ENCODE assay signal across 1 cellular context in the genomic region with DNA sequence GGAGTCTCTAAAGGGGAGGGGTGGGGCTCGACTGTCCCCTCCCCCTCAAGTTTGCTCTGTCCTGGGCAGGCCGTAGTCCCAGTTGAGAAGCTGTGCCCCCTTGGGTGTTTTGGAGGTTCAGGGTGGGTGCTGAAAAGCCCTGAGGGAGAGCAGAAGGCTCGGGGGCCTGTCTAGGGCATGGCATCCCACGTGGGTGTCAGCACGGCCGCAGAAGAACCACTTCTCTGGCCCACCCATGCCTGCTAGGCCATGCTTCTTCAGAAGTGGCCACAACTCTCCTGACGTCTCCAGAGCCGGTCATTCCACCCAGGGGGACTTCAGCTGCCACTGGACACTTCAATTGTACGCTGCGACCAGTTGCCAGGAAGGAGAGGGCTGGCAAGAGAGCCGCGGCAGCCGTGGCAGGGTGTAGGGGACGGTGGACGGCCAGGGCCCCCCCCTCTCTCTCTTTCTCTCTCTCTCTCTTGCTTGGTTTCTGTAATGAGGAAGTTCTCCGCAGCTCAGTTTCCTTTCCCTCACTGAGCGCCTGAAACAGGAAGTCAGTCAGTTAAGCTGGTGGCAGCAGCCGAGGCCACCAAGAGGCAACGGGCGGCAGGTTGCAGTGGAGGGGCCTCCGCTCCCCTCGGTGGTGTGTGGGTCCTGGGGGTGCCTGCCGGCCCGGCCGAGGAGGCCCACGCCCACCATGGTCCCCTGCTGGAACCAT.
TF ChIP-seq lines count a peak whose summit lies in the region.

A gene (plus strand): TSS at position 546 of the 703 bp plus-strand sequence. CDS start 137 bp downstream, at position 683.

TF ChIP-seq in HepG2, 621 proteins besides CTCF, POLR2A, EP300 and RAD21 (continued from another document and continues in another):
- TF ChIP-seq ZNF720 (CRISPR knock-in tag; IDR thresholded peaks at IDR 0.05) (no peak), ASH2L (IDR thresholded peaks at IDR 0.05; ENCODE audit: insufficient read length, low read depth, low read length) (no peak), SALL2 (CRISPR knock-in tag; IDR thresholded peaks at IDR 0.05) (peak; percentile 41; the same call in 1 of the 2 replicates), ZNF557 (CRISPR knock-in tag; IDR thresholded peaks at IDR 0.05) (no peak; the same call in 1 of the 2 replicates), CEBPB (IDR thresholded peaks at IDR 0.05; ENCODE audit: borderline replicate concordance, low read depth, low read length) (no peak), ZSCAN9 (CRISPR knock-in tag; IDR thresholded peaks at IDR 0.05; ENCODE audit: borderline replicate concordance) (no peak; the same call in 1 of the 2 replicates), CENPT (CRISPR knock-in tag; IDR thresholded peaks at IDR 0.05; ENCODE audit: low read depth) (peak; percentile 23; the same call in 1 of the 2 replicates), ZNF460 (CRISPR knock-in tag; IDR thresholded peaks at IDR 0.05; ENCODE audit: borderline replicate concordance) (no peak), PAWR (CRISPR knock-in tag; IDR thresholded peaks at IDR 0.05; ENCODE audit: borderline replicate concordance) (no peak), AKAP8 (CRISPR knock-in tag; IDR thresholded peaks at IDR 0.05) (0 out of 2 replicates have a peak, but pooled peaks have one; percentile 53), FOSL2 (CRISPR knock-in tag; IDR thresholded peaks at IDR 0.05) (peak; percentile 8; the same call in 1 of the 2 replicates), MXI1 (IDR thresholded peaks at IDR 0.05; ENCODE audit: borderline replicate concordance, low read depth, low read length) (no peak; the same call in 2 of the 3 replicates), ZNF292 (CRISPR knock-in tag; IDR thresholded peaks at IDR 0.05; ENCODE audit: borderline replicate concordance, low read depth) (no peak), DR1 (CRISPR knock-in tag; IDR thresholded peaks at IDR 0.05) (no peak), GTF3A (CRISPR knock-in tag; conservative IDR thresholded peaks at IDR 0.05) (no peak; the same call in 1 of the 2 replicates), ZNF207 (IDR thresholded peaks at IDR 0.05; ENCODE audit: borderline replicate concordance) (no peak), NR1H2 (CRISPR knock-in tag; IDR thresholded peaks at IDR 0.05; ENCODE audit: borderline replicate concordance, low read depth) (no peak), MED13 (CRISPR knock-in tag; IDR thresholded peaks at IDR 0.05) (no peak), GATAD2A (CRISPR knock-in tag; IDR thresholded peaks at IDR 0.05) (no peak; the same call in 1 of the 2 replicates), YY1 (IDR thresholded peaks at IDR 0.05; ENCODE audit: insufficient read depth, insufficient replicate concordance, low read depth, low read length) (peak; percentile 2), MIER2 (CRISPR knock-in tag; IDR thresholded peaks at IDR 0.05) (no peak; the same call in 1 of the 2 replicates), HES4 (CRISPR knock-in tag; IDR thresholded peaks at IDR 0.05; ENCODE audit: borderline replicate concordance) (no peak), ZNF792 (CRISPR knock-in tag; IDR thresholded peaks at IDR 0.05) (no peak; the same call in none of the 2 replicates), ATRX (CRISPR knock-in tag; IDR thresholded peaks at IDR 0.05; ENCODE audit: borderline replicate concordance) (no peak), CREB1 (IDR thresholded peaks at IDR 0.05) (no peak), CREB1 (CRISPR knock-in tag; IDR thresholded peaks at IDR 0.05) (no peak), ZNF224 (CRISPR knock-in tag; IDR thresholded peaks at IDR 0.05) (0 out of 2 replicates have a peak, but pooled peaks have one; percentile 29), HHEX (CRISPR knock-in tag; IDR thresholded peaks at IDR 0.05) (no peak), ZNF816 (CRISPR knock-in tag; IDR thresholded peaks at IDR 0.05; ENCODE audit: borderline replicate concordance) (no peak), HNRNPK (IDR thresholded peaks at IDR 0.05; ENCODE audit: low read depth, low read length, poor library complexity, severe bottlenecking) (no peak), SOX5 (CRISPR knock-in tag; IDR thresholded peaks at IDR 0.05; ENCODE audit: borderline replicate concordance) (no peak), ZNF746 (CRISPR knock-in tag; IDR thresholded peaks at IDR 0.05) (0 out of 2 replicates have a peak, but pooled peaks have one; percentile 45), HDAC2 (CRISPR knock-in tag; IDR thresholded peaks at IDR 0.05) (peak; percentile 63), ATAD3A (CRISPR knock-in tag; IDR thresholded peaks at IDR 0.05) (no peak), AGO2 (optimal IDR thresholded peaks at IDR 0.05; ENCODE audit: low read depth, low read length) (peak; percentile 42), ZNF879 (CRISPR knock-in tag; IDR thresholded peaks at IDR 0.05) (no peak), STAT5B (CRISPR knock-in tag; IDR thresholded peaks at IDR 0.05) (no peak), ZNF878 (CRISPR knock-in tag; IDR thresholded peaks at IDR 0.05) (no peak), ATM (IDR thresholded peaks at IDR 0.05; ENCODE audit: borderline replicate concordance) (no peak), HOXA3 (CRISPR knock-in tag; IDR thresholded peaks at IDR 0.05) (0 out of 2 replicates have a peak, but pooled peaks have one; percentile 31), FOXP1 (IDR thresholded peaks at IDR 0.05) (no peak), FOXP1 (CRISPR knock-in tag; IDR thresholded peaks at IDR 0.05) (no peak)
- TF ChIP-seq, protein P1, sequence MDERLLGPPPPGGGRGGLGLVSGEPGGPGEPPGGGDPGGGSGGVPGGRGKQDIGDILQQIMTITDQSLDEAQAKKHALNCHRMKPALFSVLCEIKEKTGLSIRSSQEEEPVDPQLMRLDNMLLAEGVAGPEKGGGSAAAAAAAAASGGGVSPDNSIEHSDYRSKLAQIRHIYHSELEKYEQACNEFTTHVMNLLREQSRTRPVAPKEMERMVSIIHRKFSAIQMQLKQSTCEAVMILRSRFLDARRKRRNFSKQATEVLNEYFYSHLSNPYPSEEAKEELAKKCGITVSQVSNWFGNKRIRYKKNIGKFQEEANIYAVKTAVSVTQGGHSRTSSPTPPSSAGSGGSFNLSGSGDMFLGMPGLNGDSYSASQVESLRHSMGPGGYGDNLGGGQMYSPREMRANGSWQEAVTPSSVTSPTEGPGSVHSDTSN (CRISPR knock-in tag; IDR thresholded peaks at IDR 0.05), result no peak
- TF ChIP-seq, protein P2, sequence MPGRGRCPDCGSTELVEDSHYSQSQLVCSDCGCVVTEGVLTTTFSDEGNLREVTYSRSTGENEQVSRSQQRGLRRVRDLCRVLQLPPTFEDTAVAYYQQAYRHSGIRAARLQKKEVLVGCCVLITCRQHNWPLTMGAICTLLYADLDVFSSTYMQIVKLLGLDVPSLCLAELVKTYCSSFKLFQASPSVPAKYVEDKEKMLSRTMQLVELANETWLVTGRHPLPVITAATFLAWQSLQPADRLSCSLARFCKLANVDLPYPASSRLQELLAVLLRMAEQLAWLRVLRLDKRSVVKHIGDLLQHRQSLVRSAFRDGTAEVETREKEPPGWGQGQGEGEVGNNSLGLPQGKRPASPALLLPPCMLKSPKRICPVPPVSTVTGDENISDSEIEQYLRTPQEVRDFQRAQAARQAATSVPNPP (CRISPR knock-in tag; IDR thresholded peaks at IDR 0.05), result no peak
- TF ChIP-seq, protein P3, sequence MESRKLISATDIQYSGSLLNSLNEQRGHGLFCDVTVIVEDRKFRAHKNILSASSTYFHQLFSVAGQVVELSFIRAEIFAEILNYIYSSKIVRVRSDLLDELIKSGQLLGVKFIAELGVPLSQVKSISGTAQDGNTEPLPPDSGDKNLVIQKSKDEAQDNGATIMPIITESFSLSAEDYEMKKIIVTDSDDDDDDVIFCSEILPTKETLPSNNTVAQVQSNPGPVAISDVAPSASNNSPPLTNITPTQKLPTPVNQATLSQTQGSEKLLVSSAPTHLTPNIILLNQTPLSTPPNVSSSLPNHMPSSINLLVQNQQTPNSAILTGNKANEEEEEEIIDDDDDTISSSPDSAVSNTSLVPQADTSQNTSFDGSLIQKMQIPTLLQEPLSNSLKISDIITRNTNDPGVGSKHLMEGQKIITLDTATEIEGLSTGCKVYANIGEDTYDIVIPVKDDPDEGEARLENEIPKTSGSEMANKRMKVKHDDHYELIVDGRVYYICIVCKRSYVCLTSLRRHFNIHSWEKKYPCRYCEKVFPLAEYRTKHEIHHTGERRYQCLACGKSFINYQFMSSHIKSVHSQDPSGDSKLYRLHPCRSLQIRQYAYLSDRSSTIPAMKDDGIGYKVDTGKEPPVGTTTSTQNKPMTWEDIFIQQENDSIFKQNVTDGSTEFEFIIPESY (CRISPR knock-in tag; IDR thresholded peaks at IDR 0.05), result no peak
- TF ChIP-seq, protein P4, sequence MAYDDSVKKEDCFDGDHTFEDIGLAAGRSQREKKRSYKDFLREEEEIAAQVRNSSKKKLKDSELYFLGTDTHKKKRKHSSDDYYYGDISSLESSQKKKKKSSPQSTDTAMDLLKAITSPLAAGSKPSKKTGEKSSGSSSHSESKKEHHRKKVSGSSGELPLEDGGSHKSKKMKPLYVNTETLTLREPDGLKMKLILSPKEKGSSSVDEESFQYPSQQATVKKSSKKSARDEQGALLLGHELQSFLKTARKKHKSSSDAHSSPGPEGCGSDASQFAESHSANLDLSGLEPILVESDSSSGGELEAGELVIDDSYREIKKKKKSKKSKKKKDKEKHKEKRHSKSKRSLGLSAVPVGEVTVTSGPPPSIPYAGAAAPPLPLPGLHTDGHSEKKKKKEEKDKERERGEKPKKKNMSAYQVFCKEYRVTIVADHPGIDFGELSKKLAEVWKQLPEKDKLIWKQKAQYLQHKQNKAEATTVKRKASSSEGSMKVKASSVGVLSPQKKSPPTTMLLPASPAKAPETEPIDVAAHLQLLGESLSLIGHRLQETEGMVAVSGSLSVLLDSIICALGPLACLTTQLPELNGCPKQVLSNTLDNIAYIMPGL (CRISPR knock-in tag; IDR thresholded peaks at IDR 0.05; ENCODE audit: borderline replicate concordance in 1 of 2, low read depth in 1 of 2), result peak; percentile 37 to 74; a peak in 1 of 4 replicates
- TF ChIP-seq, protein P5, sequence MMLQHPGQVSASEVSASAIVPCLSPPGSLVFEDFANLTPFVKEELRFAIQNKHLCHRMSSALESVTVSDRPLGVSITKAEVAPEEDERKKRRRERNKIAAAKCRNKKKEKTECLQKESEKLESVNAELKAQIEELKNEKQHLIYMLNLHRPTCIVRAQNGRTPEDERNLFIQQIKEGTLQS (CRISPR knock-in tag; IDR thresholded peaks at IDR 0.05), result no peak
- TF ChIP-seq, protein P6, sequence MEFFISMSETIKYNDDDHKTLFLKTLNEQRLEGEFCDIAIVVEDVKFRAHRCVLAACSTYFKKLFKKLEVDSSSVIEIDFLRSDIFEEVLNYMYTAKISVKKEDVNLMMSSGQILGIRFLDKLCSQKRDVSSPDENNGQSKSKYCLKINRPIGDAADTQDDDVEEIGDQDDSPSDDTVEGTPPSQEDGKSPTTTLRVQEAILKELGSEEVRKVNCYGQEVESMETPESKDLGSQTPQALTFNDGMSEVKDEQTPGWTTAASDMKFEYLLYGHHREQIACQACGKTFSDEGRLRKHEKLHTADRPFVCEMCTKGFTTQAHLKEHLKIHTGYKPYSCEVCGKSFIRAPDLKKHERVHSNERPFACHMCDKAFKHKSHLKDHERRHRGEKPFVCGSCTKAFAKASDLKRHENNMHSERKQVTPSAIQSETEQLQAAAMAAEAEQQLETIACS (CRISPR knock-in tag; IDR thresholded peaks at IDR 0.05), result no peak
- TF ChIP-seq, protein P7, sequence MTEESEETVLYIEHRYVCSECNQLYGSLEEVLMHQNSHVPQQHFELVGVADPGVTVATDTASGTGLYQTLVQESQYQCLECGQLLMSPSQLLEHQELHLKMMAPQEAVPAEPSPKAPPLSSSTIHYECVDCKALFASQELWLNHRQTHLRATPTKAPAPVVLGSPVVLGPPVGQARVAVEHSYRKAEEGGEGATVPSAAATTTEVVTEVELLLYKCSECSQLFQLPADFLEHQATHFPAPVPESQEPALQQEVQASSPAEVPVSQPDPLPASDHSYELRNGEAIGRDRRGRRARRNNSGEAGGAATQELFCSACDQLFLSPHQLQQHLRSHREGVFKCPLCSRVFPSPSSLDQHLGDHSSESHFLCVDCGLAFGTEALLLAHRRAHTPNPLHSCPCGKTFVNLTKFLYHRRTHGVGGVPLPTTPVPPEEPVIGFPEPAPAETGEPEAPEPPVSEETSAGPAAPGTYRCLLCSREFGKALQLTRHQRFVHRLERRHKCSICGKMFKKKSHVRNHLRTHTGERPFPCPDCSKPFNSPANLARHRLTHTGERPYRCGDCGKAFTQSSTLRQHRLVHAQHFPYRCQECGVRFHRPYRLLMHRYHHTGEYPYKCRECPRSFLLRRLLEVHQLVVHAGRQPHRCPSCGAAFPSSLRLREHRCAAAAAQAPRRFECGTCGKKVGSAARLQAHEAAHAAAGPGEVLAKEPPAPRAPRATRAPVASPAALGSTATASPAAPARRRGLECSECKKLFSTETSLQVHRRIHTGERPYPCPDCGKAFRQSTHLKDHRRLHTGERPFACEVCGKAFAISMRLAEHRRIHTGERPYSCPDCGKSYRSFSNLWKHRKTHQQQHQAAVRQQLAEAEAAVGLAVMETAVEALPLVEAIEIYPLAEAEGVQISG (CRISPR knock-in tag; IDR thresholded peaks at IDR 0.05), result no peak; the same call in 1 of the 2 replicates
- TF ChIP-seq, protein P8, sequence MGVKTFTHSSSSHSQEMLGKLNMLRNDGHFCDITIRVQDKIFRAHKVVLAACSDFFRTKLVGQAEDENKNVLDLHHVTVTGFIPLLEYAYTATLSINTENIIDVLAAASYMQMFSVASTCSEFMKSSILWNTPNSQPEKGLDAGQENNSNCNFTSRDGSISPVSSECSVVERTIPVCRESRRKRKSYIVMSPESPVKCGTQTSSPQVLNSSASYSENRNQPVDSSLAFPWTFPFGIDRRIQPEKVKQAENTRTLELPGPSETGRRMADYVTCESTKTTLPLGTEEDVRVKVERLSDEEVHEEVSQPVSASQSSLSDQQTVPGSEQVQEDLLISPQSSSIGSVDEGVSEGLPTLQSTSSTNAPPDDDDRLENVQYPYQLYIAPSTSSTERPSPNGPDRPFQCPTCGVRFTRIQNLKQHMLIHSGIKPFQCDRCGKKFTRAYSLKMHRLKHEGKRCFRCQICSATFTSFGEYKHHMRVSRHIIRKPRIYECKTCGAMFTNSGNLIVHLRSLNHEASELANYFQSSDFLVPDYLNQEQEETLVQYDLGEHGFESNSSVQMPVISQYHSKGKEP (CRISPR knock-in tag; IDR thresholded peaks at IDR 0.05), result no peak
- TF ChIP-seq, protein P9, sequence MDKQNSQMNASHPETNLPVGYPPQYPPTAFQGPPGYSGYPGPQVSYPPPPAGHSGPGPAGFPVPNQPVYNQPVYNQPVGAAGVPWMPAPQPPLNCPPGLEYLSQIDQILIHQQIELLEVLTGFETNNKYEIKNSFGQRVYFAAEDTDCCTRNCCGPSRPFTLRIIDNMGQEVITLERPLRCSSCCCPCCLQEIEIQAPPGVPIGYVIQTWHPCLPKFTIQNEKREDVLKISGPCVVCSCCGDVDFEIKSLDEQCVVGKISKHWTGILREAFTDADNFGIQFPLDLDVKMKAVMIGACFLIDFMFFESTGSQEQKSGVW (CRISPR knock-in tag; IDR thresholded peaks at IDR 0.05; ENCODE audit: borderline replicate concordance), result no peak
- TF ChIP-seq, protein P10, sequence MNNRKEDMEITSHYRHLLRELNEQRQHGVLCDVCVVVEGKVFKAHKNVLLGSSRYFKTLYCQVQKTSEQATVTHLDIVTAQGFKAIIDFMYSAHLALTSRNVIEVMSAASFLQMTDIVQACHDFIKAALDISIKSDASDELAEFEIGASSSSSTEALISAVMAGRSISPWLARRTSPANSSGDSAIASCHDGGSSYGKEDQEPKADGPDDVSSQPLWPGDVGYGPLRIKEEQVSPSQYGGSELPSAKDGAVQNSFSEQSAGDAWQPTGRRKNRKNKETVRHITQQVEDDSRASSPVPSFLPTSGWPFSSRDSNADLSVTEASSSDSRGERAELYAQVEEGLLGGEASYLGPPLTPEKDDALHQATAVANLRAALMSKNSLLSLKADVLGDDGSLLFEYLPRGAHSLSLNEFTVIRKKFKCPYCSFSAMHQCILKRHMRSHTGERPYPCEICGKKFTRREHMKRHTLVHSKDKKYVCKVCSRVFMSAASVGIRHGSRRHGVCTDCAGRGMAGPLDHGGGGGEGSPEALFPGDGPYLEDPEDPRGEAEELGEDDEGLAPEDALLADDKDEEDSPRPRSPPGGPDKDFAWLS (CRISPR knock-in tag; IDR thresholded peaks at IDR 0.05; ENCODE audit: borderline replicate concordance), result 0 out of 2 replicates have a peak, but pooled peaks have one; percentile 30
